1 cellular context compared by ENCODE assay signal in genomic region chr16:30371248-30371816, GRCh38.
TF ChIP-seq lines count a peak whose summit lies in the region.

No MANE protein-coding gene starts in this region.

TF ChIP-seq in HEK293T, 16 proteins besides CTCF, POLR2A, EP300 and RAD21 (continued from another document):
- TF ChIP-seq PKNOX1 (IDR thresholded peaks at IDR 0.05) = no peak
TF ChIP-seq in HEK293T: peak in this region for 0.
